27 cellular contexts compared by ENCODE assay signal in the genomic region with DNA sequence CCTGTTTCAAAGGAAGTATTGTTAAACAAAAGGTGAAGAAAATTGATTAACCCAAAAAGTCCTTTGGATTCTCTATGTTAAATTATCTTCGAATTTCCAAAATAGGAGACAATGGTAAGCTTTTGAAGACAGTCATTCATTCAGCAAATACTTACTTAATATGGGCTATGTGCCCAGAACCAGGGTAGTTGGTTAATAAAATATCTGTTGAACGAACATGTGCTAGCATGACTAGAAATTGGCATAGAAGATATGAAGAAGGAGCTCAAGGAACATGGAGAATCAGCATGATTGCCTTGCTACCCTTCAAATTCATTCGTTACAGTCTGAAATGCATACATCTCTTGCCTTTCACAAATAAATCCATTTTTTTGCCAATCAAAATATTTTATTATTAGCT.
"Had no signal": no experiment of that assay in that cellular context is flagged by ENCODE, and none has a peak within 500 bp of the region (broad histone marks: within the 10 kb centered on the region; RNA-seq: fewer than 3 reads in every experiment).

No MANE protein-coding gene starts in this region.

- H3K27me3 Mint-ChIP-seq: stimulated activated naive B cell treated with anti-CD40 and anti-IgM and Interleukin-4, amounts not matched to agents 10 μg/mL and 1 μg/mL and 100 μg/mL, for 72 hours; stimulated activated naive CD8-positive, alpha-beta T cell treated with anti-CD3 and anti-CD28 coated beads, Interleukin-15, Interleukin-2, amounts not matched to agents 100 ng/mL and 50 ng/mL, for 24 hours had no signal

- H3K27ac Mint-ChIP-seq: naive thymus-derived CD4-positive, alpha-beta T cell; nephron; stimulated activated naive B cell treated with anti-CD40 and anti-IgM and Interleukin-4, amounts not matched to agents 10 μg/mL and 1 μg/mL and 100 μg/mL, for 72 hours; stimulated activated naive CD8-positive, alpha-beta T cell treated with anti-CD3 and anti-CD28 coated beads, Interleukin-15, Interleukin-2, amounts not matched to agents 100 ng/mL and 50 ng/mL, for 24 hours had no signal

- H3K27ac ChIP-seq: coronary artery, heart right ventricle, psoas muscle, skin epidermis, spleen, thoracic aorta, tibial nerve, upper lobe of left lung had no signal

- H3K4me3 Mint-ChIP-seq: naive thymus-derived CD4-positive, alpha-beta T cell; nephron; stimulated activated naive B cell treated with anti-CD40 and anti-IgM and Interleukin-4, amounts not matched to agents 10 μg/mL and 1 μg/mL and 100 μg/mL, for 72 hours; stimulated activated naive CD8-positive, alpha-beta T cell treated with anti-CD3 and anti-CD28 coated beads, Interleukin-15, Interleukin-2, amounts not matched to agents 100 ng/mL and 50 ng/mL, for 24 hours had no signal

- H3K4me1 ChIP-seq: psoas muscle, tibial nerve, upper lobe of left lung had no signal

- H3K4me3 ChIP-seq: coronary artery, heart right ventricle, psoas muscle, skin epidermis, spleen, thoracic aorta, tibial nerve, upper lobe of left lung had no signal

- H3K9me3 ChIP-seq: thoracic aorta had no signal

- ATAC-seq: heart right ventricle; left colon; naive thymus-derived CD4-positive, alpha-beta T cell; psoas muscle; right cardiac atrium; stimulated activated naive B cell treated with anti-CD40 and anti-IgM and Interleukin-4, amounts not matched to agents 10 μg/mL and 1 μg/mL and 100 μg/mL, for 72 hours had no signal

- DNase-seq: dermis blood vessel endothelial cell; effector memory CD4-positive, alpha-beta T cell; foreskin melanocyte; glutamatergic neuron; heart right ventricle; hippocampal formation; kidney glomerular epithelial cell; left colon; mesendoderm; midbrain; naive thymus-derived CD4-positive, alpha-beta T cell; nucleus accumbens; psoas muscle; right cardiac atrium; spleen; stimulated activated CD4-positive, alpha-beta T cell treated with anti-CD3 and anti-CD28 coated beads, Interleukin-2, amount 100 ng/mL, for 48 hours; stimulated activated naive B cell treated with anti-CD40 and anti-IgM and Interleukin-4, amounts not matched to agents 10 μg/mL and 1 μg/mL and 100 μg/mL, for 72 hours; upper lobe of left lung had no signal

- FAIRE-seq: endometrium, islet of Langerhans, urothelium cell line had no signal

- H3K36me3 ChIP-seq: spleen, thoracic aorta, tibial nerve, upper lobe of left lung had no signal

- H3K27me3 ChIP-seq: heart right ventricle, spleen, tibial nerve, upper lobe of left lung had no signal

- H3K9me3 Mint-ChIP-seq: stimulated activated naive B cell treated with anti-CD40 and anti-IgM and Interleukin-4, amounts not matched to agents 10 μg/mL and 1 μg/mL and 100 μg/mL, for 72 hours; stimulated activated naive CD8-positive, alpha-beta T cell treated with anti-CD3 and anti-CD28 coated beads, Interleukin-15, Interleukin-2, amounts not matched to agents 100 ng/mL and 50 ng/mL, for 24 hours had no signal
